Comparison of ENCODE assay signal across 28 cellular contexts in genomic region chr2:232376713-232377112, GRCh38. TPM values are rescaled to one million over a fixed set of nuclear protein-coding genes. Genes with fewer than 3 reads are reported as not detected.
A peak's percentile ranks its signal among the peaks of the same experiment; 100 is the strongest.
DNase-seq lines count a peak whose midpoint lies in the region; ATAC-seq and TF ChIP-seq lines count a peak whose summit lies in the region.
"Had no signal": no experiment of that assay in that cellular context is flagged by ENCODE, and none has a peak within 500 bp of the region (broad histone marks: within the 10 kb centered on the region; RNA-seq: fewer than 3 reads in every experiment).

No MANE protein-coding gene starts in this region.

- H3K27ac ChIP-seq in lower lobe of right lung: no peak overlapping the region
- H3K27ac ChIP-seq: SJCRH30 had no signal

- 84 to 91% methylated on average over 7 of the region's 7 CpGs for WGBS in lower leg skin, 2 donors

- TF ChIP-seq POLR2A in lower leg skin (IDR thresholded peaks at IDR 0.05): no peak

- no peak for TF ChIP-seq CTCF in WTC11 (IDR thresholded peaks at IDR 0.05)
- TF ChIP-seq CTCF in lower lobe of right lung (IDR thresholded peaks at IDR 0.05): no peak
- no peak for TF ChIP-seq CTCF in lower leg skin (IDR thresholded peaks at IDR 0.05)
- no peak for TF ChIP-seq CTCF in mesothelial cell of epicardium (IDR thresholded peaks at IDR 0.05; ENCODE audit: unreplicated experiment)
- no peak for TF ChIP-seq CTCF in GM10248 (IDR thresholded peaks at IDR 0.05; ENCODE audit: control extremely low read depth, extremely low read depth, low read depth, missing control alignments)

- H3K4me1 ChIP-seq in lower lobe of right lung: no peaks in the 10 kb centered on the region
- H3K4me1 ChIP-seq: SJCRH30 had no signal

- H3K36me3 ChIP-seq in lower lobe of right lung: no peaks in the 10 kb centered on the region
- H3K36me3 ChIP-seq: SJCRH30 had no signal

- H3K4me1 Mint-ChIP-seq in WTC11 (peaks cover 19% of the 10 kb centered on the region), mesothelial cell of epicardium (no peaks in the 10 kb centered on the region)
- H3K4me1 Mint-ChIP-seq: CD8-positive, alpha-beta memory T cell had no signal

- H3K36me3 Mint-ChIP-seq in WTC11 (no peaks in the 10 kb centered on the region), mesothelial cell of epicardium (no peaks in the 10 kb centered on the region)
- H3K36me3 Mint-ChIP-seq: CD14-positive monocyte had no signal

- intact Hi-C loops in lower lobe of right lung (cut with DNase I) (no loop called here), sciatic nerve (cut with DNase I) (no loop called here), lower leg skin (cut with DNase I; ENCODE audit: low total_unique reads) (no loop called here)

- H3K4me3 Mint-ChIP-seq in WTC11 (no peak overlapping the region), mesothelial cell of epicardium (no peak overlapping the region)
- H3K4me3 Mint-ChIP-seq: CD14-positive monocyte; CD8-positive, alpha-beta memory T cell had no signal

- POLR2A ChIA-PET in WTC11 (lab: Charles Lee): no interaction called here
- POLR2A ChIA-PET in GM10248 (lab: Yijun Ruan, JAX): no interaction called here

- H3K27ac Mint-ChIP-seq in WTC11 (no peak overlapping the region), mesothelial cell of epicardium (no peak overlapping the region)
- H3K27ac Mint-ChIP-seq: CD14-positive monocyte; CD8-positive, alpha-beta memory T cell had no signal

- H3K9me3 Mint-ChIP-seq in WTC11 (no peaks in the 10 kb centered on the region), mesothelial cell of epicardium (no peaks in the 10 kb centered on the region)
- H3K9me3 Mint-ChIP-seq: CD14-positive monocyte; CD8-positive, alpha-beta memory T cell had no signal

- H3K4me3 ChIP-seq in lower lobe of right lung (no peak overlapping the region), lower leg skin (ENCODE audit: low read depth, poor library complexity, severe bottlenecking) (no peak overlapping the region)
- H3K4me3 ChIP-seq: SJCRH30 had no signal

- no peak for ATAC-seq in WTC11
- ATAC-seq in lower lobe of right lung: no peak
- no peak for ATAC-seq in sciatic nerve
- ATAC-seq: HepG2, PC-3, Right ventricle myocardium inferior had no signal

- CTCF ChIA-PET in WTC11 (lab: Charles Lee): interaction anchor here (0.6 to 6.1 kb wide), 3 partner anchors 10 to 145 kb away, joined by 3 to 48 read pairs (median 3); no protein-coding TSS in a partner anchor
- CTCF ChIA-PET in GM10248 (lab: Yijun Ruan, JAX): interaction anchor here (1.3 kb wide), 1 partner anchor 35 kb away, joined by 3 read pairs; no protein-coding TSS in a partner anchor

- H3K27me3 Mint-ChIP-seq in WTC11 (ENCODE audit: low read depth) (peaks cover 3% of the 10 kb centered on the region; the same call in 1 of the 2 replicates), mesothelial cell of epicardium (ENCODE audit: low read depth) (no peaks in the 10 kb centered on the region)

- peak; percentile 6 for DNase-seq in WTC11 (ENCODE audit: low spot score)
- DNase-seq in lower lobe of right lung: peak; percentile 31
- DNase-seq in sciatic nerve (ENCODE audit: low spot score): peak; percentile 34
- DNase-seq in lower leg skin (ENCODE audit: low spot score in 2 of 2): no peak
- no peak for DNase-seq in mesothelial cell of epicardium (ENCODE audit: low spot score in 2 of 2, unreplicated experiment in 2 of 2)
- no peak for DNase-seq in foreskin melanocyte
- DNase-seq in GM10248 (ENCODE audit: extremely low spot score): no peak
- DNase-seq: CD8-positive, alpha-beta memory T cell; DMS 273 treated with DMSO at 0.1 percent for 48 hours; DMS79; EL; GDM1; Karpas-422; NCI-H1105; NCI-H146; NCI-H1930; NCI-H446 treated with DMSO at 0.1 percent for 48 hours; NCI-H526; NCI-H82; NK-92 treated with Interleukin-12 subunit alpha and Interleukin-12 subunit beta, amount 100 ng/mL, for 24 hours; PC-3; SJCRH30 had no signal

- no peaks in the 10 kb centered on the region for H3K9me3 ChIP-seq in lower lobe of right lung
- H3K9me3 ChIP-seq: SJCRH30 had no signal

- peaks cover 6% of the 10 kb centered on the region for H3K27me3 ChIP-seq in lower lobe of right lung (ENCODE audit: low read depth)

TF ChIP-seq in WTC11, 78 proteins besides CTCF, POLR2A, EP300 and RAD21:
- TF ChIP-seq NFE2L1 (CRISPR knock-in tag; IDR thresholded peaks at IDR 0.05) (no peak), RELA (CRISPR knock-in tag; IDR thresholded peaks at IDR 0.05; ENCODE audit: borderline replicate concordance) (no peak), TEAD1 (CRISPR knock-in tag; IDR thresholded peaks at IDR 0.05) (no peak), FOXK1 (CRISPR knock-in tag; IDR thresholded peaks at IDR 0.05) (no peak), ELF4 (CRISPR knock-in tag; IDR thresholded peaks at IDR 0.05; ENCODE audit: low read depth) (no peak)
TF ChIP-seq in WTC11: peak in this region for 0.

RNA-seq across cellular contexts. Expression of gene ALPP, which starts 1.8 kb away (rescaled TPM):
- 0.14 to 0.20 TPM (median 0.14 TPM) in 3 replicates for total RNA-seq in WTC11 (2021)
- 6.0 TPM for total RNA-seq in lower lobe of right lung
- total RNA-seq in sciatic nerve: not detected
- total RNA-seq in lower leg skin: not detected
- not detected in 3 replicates for total RNA-seq in mesothelial cell of epicardium
- total RNA-seq: A673; CD8-positive, alpha-beta memory T cell; HepG2; HT1080; Right ventricle myocardium inferior; SJCRH30 had no signal

RNA-seq across cellular contexts. Expression of gene ALPG, which starts 29.9 kb away (rescaled TPM):
- total RNA-seq in WTC11 (2021): 0.94 to 1.3 TPM (median 1.2 TPM) in 3 replicates
- 0.53 TPM for total RNA-seq in lower lobe of right lung
- not detected for total RNA-seq in sciatic nerve
- total RNA-seq in lower leg skin: not detected
- not detected in 3 replicates for total RNA-seq in mesothelial cell of epicardium
- total RNA-seq: A673; CD8-positive, alpha-beta memory T cell; H4; HepG2; HT1080; Right ventricle myocardium inferior; SJCRH30 had no signal

Comparison
In these comparisons a context has a peak if more than half of its experiments do, and no peak if none do; other contexts are left out.
1. DNase-seq: peak in WTC11 (single experiment), lower lobe of right lung (single experiment) and sciatic nerve (single experiment); none in lower leg skin (0 of 2), mesothelial cell of epicardium (0 of 2), foreskin melanocyte (single experiment) and GM10248 (single experiment).